In genomic region chr9:16681659-16681990, GRCh38 we compare ENCODE assay signal across 16 cellular contexts.
A peak's percentile ranks its signal among the peaks of the same experiment; 100 is the strongest.
DNase-seq lines count a peak whose midpoint lies in the region; ATAC-seq, FAIRE-seq and TF ChIP-seq lines count a peak whose summit lies in the region.
"Had no signal": no experiment of that assay in that cellular context is flagged by ENCODE, and none has a peak within 500 bp of the region (broad histone marks: within the 10 kb centered on the region; RNA-seq: fewer than 3 reads in every experiment).

No MANE protein-coding gene starts in this region.

- H3K27ac Mint-ChIP-seq in astrocyte (ENCODE audit: unreplicated experiment) = no peak overlapping the region
- H3K27ac Mint-ChIP-seq: IgD-negative memory B cell had no signal

- H3K9me1 ChIP-seq in IMR-90 (ENCODE audit: insufficient read depth, low read length) = peaks cover 6% of the 10 kb centered on the region

- H3K4me1 ChIP-seq in IMR-90 (ENCODE audit: control insufficient read depth, insufficient read depth, low read length) (peaks cover 7% of the 10 kb centered on the region), astrocyte (ENCODE audit: insufficient read depth, low read length) (peaks cover 10% of the 10 kb centered on the region), upper lobe of left lung (no peaks in the 10 kb centered on the region)
- H3K4me1 ChIP-seq: Caco-2 had no signal

- H3K14ac ChIP-seq in IMR-90 (replicated peaks; ENCODE audit: low read depth, low read length) = peak overlapping the region; percentile 42; the same call in 1 of the 2 replicates

- POLR2A ChIA-PET in IMR-90 (lab: Charles Lee; ENCODE audit: unreplicated experiment) = no interaction called here

- no peak for TF ChIP-seq EP300 in upper lobe of left lung (IDR thresholded peaks at IDR 0.05)

- no peak overlapping the region for H3K56ac ChIP-seq in IMR-90 (ENCODE audit: extremely low read depth, insufficient read depth, low read length)

- peaks cover 22% of the 10 kb centered on the region for H3K4me1 Mint-ChIP-seq in astrocyte (ENCODE audit: low read depth, unreplicated experiment)
- H3K4me1 Mint-ChIP-seq: IgD-negative memory B cell had no signal

- no peak overlapping the region for H4K8ac ChIP-seq in IMR-90 (ENCODE audit: low read depth in 2 of 2, low read length in 2 of 2)

- intact Hi-C loops in IMR-90 (cut with micrococcal nuclease) = no loop called here

- peaks cover 7% of the 10 kb centered on the region; the same call in 1 of the 2 replicates for H3K36me3 ChIP-seq in IMR-90 (ENCODE audit: control insufficient read depth, insufficient read depth, low read length)
- H3K36me3 ChIP-seq in astrocyte (ENCODE audit: insufficient read depth, low read length) = no peaks in the 10 kb centered on the region
- H3K36me3 ChIP-seq in upper lobe of left lung = no peaks in the 10 kb centered on the region

- no peaks in the 10 kb centered on the region for H3K9me3 ChIP-seq in IMR-90 (ENCODE audit: control insufficient read depth, insufficient read depth, low read length)
- H3K9me3 ChIP-seq in astrocyte (ENCODE audit: insufficient read depth, low read depth, low read length) = no peaks in the 10 kb centered on the region
- no peaks in the 10 kb centered on the region for H3K9me3 ChIP-seq in upper lobe of left lung
- H3K9me3 ChIP-seq: Caco-2 had no signal

- DNase-seq in ACHN = peak; percentile 10
- no peak for DNase-seq in IMR-90
- no peak for DNase-seq in astrocyte (ENCODE audit: low read depth)
- DNase-seq in kidney tubule cell (ENCODE audit: low spot score) = peak; percentile 68
- no peak for DNase-seq in H4 (ENCODE audit: low spot score)
- DNase-seq in upper lobe of left lung = no peak
- DNase-seq: 8988T, Caco-2, NCI-H1436 treated with DMSO at 0.1 percent for 48 hours, NCI-H2081 treated with DMSO at 0.1 percent for 48 hours, NCI-H524 treated with DMSO at 0.1 percent for 48 hours, OCI-M1 had no signal

- no peak overlapping the region for H2BK15ac ChIP-seq in IMR-90 (ENCODE audit: low read depth, low read length)

- no peak overlapping the region for H2AK5ac ChIP-seq in IMR-90 (ENCODE audit: low read depth, low read length)

- no peak overlapping the region for H2BK120ac ChIP-seq in IMR-90 (ENCODE audit: low read depth, low read length)

- CTCF ChIA-PET in IMR-90 (lab: Yijun Ruan, JAX) = no interaction called here

- peaks cover 52% of the 10 kb centered on the region for H3K79me2 ChIP-seq in astrocyte (ENCODE audit: insufficient read depth, low read length)

- WGBS in IMR-90 (ENCODE audit: extremely low coverage in 2 of 2, insufficient read length in 1 of 2), 2 experiments = 75% methylated on average over 3 of the region's 7 CpGs; no CpG with 5 or more reads in 1 of the 2 experiments
- 73 to 91% methylated on average over 7 of the region's 7 CpGs for WGBS in upper lobe of left lung, 2 donors

- in situ Hi-C loops in ACHN (cut with HindIII; ENCODE audit: low pct_ligation_motif_present, low pct_unique_long_range_greater_than_20kb, low sequenced_read_pairs) = no loop called here
- in situ Hi-C loops in IMR-90 (cut with MboI; ENCODE audit: low sequenced_read_pairs) = no loop called here

- no peak overlapping the region for H3K9ac ChIP-seq in IMR-90 (ENCODE audit: low read depth, low read length)
- no peak overlapping the region for H3K9ac ChIP-seq in astrocyte (ENCODE audit: low read length)

- dilution Hi-C loops in IMR-90 (cut with HindIII; ENCODE audit: low sequenced_read_pairs, unreplicated experiment) = no loop called here

- no peak for TF ChIP-seq RAD21 in IMR-90 (IDR thresholded peaks at IDR 0.05; ENCODE audit: low read length)

- H3K18ac ChIP-seq in IMR-90 (ENCODE audit: low read depth, low read length) = no peak overlapping the region

- no peaks in the 10 kb centered on the region for H3K27me3 Mint-ChIP-seq in astrocyte (ENCODE audit: low read depth, unreplicated experiment)
- H3K27me3 Mint-ChIP-seq: IgD-negative memory B cell had no signal

- peak overlapping the region; percentile 18; the same call in 1 of the 2 replicates for H3K23ac ChIP-seq in IMR-90 (ENCODE audit: low read depth, low read length)

- H2AK9ac ChIP-seq in IMR-90 (replicated peaks; ENCODE audit: low read depth, low read length, poor library complexity) = no peak overlapping the region

- no peak for TF ChIP-seq POLR2A in IMR-90 (IDR thresholded peaks at IDR 0.05; ENCODE audit: low read depth, low read length)
- TF ChIP-seq POLR2A in upper lobe of left lung (IDR thresholded peaks at IDR 0.05) = no peak

- no peaks in the 10 kb centered on the region for H3K9me3 Mint-ChIP-seq in astrocyte (ENCODE audit: unreplicated experiment)

- no peak overlapping the region for H4K91ac ChIP-seq in IMR-90 (ENCODE audit: insufficient read depth, low read depth, low read length)

- no peak overlapping the region for H3K4me2 ChIP-seq in IMR-90 (ENCODE audit: low read depth, low read length)
- peak overlapping the region; percentile 28 for H3K4me2 ChIP-seq in astrocyte (ENCODE audit: low read length)

- no TSS peak for BruUV-seq in IMR-90 (replicated peaks; lab: Mats Ljungman, UMichigan)

- no peak overlapping the region for H4K5ac ChIP-seq in IMR-90 (ENCODE audit: low read depth, low read length)

- H2BK5ac ChIP-seq in IMR-90 (ENCODE audit: low read depth, low read length, poor library complexity, severe bottlenecking) = no peak overlapping the region

- no peak overlapping the region for H3K4ac ChIP-seq in IMR-90 (ENCODE audit: low read depth, low read length)

- H2BK20ac ChIP-seq in IMR-90 (ENCODE audit: low read depth, low read length) = no peak overlapping the region

- no peak overlapping the region for H3K4me3 Mint-ChIP-seq in astrocyte (ENCODE audit: unreplicated experiment)
- H3K4me3 Mint-ChIP-seq: IgD-negative memory B cell had no signal

- no peak for FAIRE-seq in astrocyte (lab: Jason Lieb, UNC)
- FAIRE-seq: GM12878 had no signal

- H2AFZ ChIP-seq in IMR-90 (replicated peaks; ENCODE audit: low read length, poor library complexity) (no peak overlapping the region), astrocyte (ENCODE audit: low read depth, low read length) (no peak overlapping the region)

- H3K27ac ChIP-seq in IMR-90 (ENCODE audit: insufficient read depth, low read length) = no peak overlapping the region
- H3K27ac ChIP-seq in astrocyte (ENCODE audit: low read depth, low read length) = no peak overlapping the region
- H3K27ac ChIP-seq in upper lobe of left lung = no peak overlapping the region

- H4K20me1 ChIP-seq in IMR-90 (ENCODE audit: insufficient read depth, low read length) (no peaks in the 10 kb centered on the region; the same call in 1 of the 2 replicates), astrocyte (ENCODE audit: insufficient read depth, low read length) (peaks cover 7% of the 10 kb centered on the region)

- no peak for TF ChIP-seq CTCF in IMR-90 (conservative IDR thresholded peaks at IDR 0.05; ENCODE audit: low read depth, low read length)
- no peak for TF ChIP-seq CTCF in astrocyte (IDR thresholded peaks at IDR 0.05; ENCODE audit: insufficient read depth, low read depth, low read length)
- TF ChIP-seq CTCF in upper lobe of left lung (IDR thresholded peaks at IDR 0.05) = no peak

- H3K79me1 ChIP-seq in IMR-90 (ENCODE audit: low read depth in 1 of 2, low read length in 2 of 2) = peaks cover 31 to 48% of the 10 kb centered on the region in 2 experiments

- H3K4me3 ChIP-seq in IMR-90 (ENCODE audit: insufficient read depth, low read depth, low read length) (no peak overlapping the region), astrocyte (ENCODE audit: insufficient read depth, low read depth, low read length) (no peak overlapping the region), upper lobe of left lung (no peak overlapping the region)
- H3K4me3 ChIP-seq: GM12878 had no signal

- ATAC-seq in IMR-90 (ENCODE audit: low read depth) (no peak), upper lobe of left lung (ENCODE audit: low FRiP score in 2 of 2) (no peak), GM21737 (IDR thresholded peaks at IDR 0.05; ENCODE audit: unreplicated experiment) (no peak), HG02588 (IDR thresholded peaks at IDR 0.05; ENCODE audit: unreplicated experiment) (no peak)
- ATAC-seq: GM12878 had no signal

- peaks cover 3% of the 10 kb centered on the region for H3K36me3 Mint-ChIP-seq in astrocyte (ENCODE audit: low read depth, unreplicated experiment)
- H3K36me3 Mint-ChIP-seq: IgD-negative memory B cell had no signal

- H3K27me3 ChIP-seq in IMR-90 (ENCODE audit: control insufficient read depth, insufficient read depth, low read length) (no peaks in the 10 kb centered on the region), astrocyte (ENCODE audit: insufficient read depth, low read length) (no peaks in the 10 kb centered on the region), upper lobe of left lung (no peaks in the 10 kb centered on the region)

TF ChIP-seq in IMR-90, 13 proteins besides CTCF, POLR2A, EP300 and RAD21 (continues in another document):
- TF ChIP-seq FOS (IDR thresholded peaks at IDR 0.05; ENCODE audit: low read depth, low read length) (no peak), RFX5 (IDR thresholded peaks at IDR 0.05; ENCODE audit: low read depth, low read length) (no peak), MAZ (IDR thresholded peaks at IDR 0.05; ENCODE audit: borderline replicate concordance, low read depth, low read length) (no peak), RCOR1 (IDR thresholded peaks at IDR 0.05; ENCODE audit: insufficient replicate concordance, low read length) (no peak), USF2 (IDR thresholded peaks at IDR 0.05; ENCODE audit: low read depth, low read length) (no peak), MXI1 (IDR thresholded peaks at IDR 0.05; ENCODE audit: borderline replicate concordance, low read depth, low read length) (no peak), SMC3 (IDR thresholded peaks at IDR 0.05; ENCODE audit: low read depth, low read length) (no peak), CEBPB (IDR thresholded peaks at IDR 0.05; ENCODE audit: low read depth, low read length) (no peak), CHD1 (IDR thresholded peaks at IDR 0.05; ENCODE audit: low read depth, low read length) (no peak), BHLHE40 (IDR thresholded peaks at IDR 0.05; ENCODE audit: low read depth, low read length) (no peak), NFE2L2 (IDR thresholded peaks at IDR 0.05; ENCODE audit: low read depth, low read length) (no peak)

Comparison
In these comparisons a context has a peak if more than half of its experiments do, and no peak if none do; other contexts are left out.
1. DNase-seq: peak in ACHN (single experiment) and kidney tubule cell (single experiment); none in IMR-90 (single experiment), astrocyte (single experiment), H4 (single experiment) and upper lobe of left lung (0 of 2).